8 cellular contexts compared by ENCODE assay signal in the genomic region with DNA sequence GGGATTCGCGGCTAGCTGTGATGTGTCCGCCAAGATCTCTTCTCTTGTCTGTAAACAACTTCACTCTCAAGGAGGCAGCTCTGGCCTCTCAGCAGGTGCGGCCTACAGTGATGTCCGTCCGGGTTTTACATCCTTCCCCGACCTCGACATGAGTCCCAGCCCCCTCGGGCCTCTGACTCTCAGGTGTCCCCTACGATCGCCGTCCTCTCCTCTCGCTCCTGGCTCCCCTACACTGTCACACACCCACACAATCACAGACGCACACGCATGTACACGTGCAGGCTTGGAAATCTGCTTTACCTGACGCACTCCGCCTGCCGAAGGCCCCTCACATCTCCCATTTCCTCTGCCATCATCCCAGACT. TPM values are rescaled to one million over a fixed set of nuclear protein-coding genes. Genes with fewer than 3 reads are reported as not detected.
DNase-seq lines count a peak whose midpoint lies in the region; ATAC-seq and TF ChIP-seq lines count a peak whose summit lies in the region.

No MANE protein-coding gene starts in this region.

- no peaks in the 10 kb centered on the region for H3K27me3 ChIP-seq in WERI-Rb-1 (ENCODE audit: insufficient read depth, low read depth, severe bottlenecking)
- no peaks in the 10 kb centered on the region for H3K27me3 ChIP-seq in heart left ventricle

- TF ChIP-seq CTCF in WERI-Rb-1 (IDR thresholded peaks at IDR 0.05; ENCODE audit: low read depth, low read length) (no peak), heart left ventricle (IDR thresholded peaks at IDR 0.05) (no peak)

- H3K36me3 ChIP-seq in WERI-Rb-1: no peaks in the 10 kb centered on the region
- no peaks in the 10 kb centered on the region for H3K36me3 ChIP-seq in heart left ventricle

- H3K4me3 ChIP-seq in WERI-Rb-1 (ENCODE audit: low read depth, low read length): peak overlapping the region; percentile 56
- H3K4me3 ChIP-seq in heart left ventricle: peak overlapping the region; percentile 12 to 81 (median 65)

- H3K4me1 ChIP-seq in heart left ventricle: peaks cover 0 to 15% (median 7%) of the 10 kb centered on the region in 12 donors

- no peaks in the 10 kb centered on the region for H3K9me3 ChIP-seq in WERI-Rb-1 (ENCODE audit: severe bottlenecking)
- H3K9me3 ChIP-seq in heart left ventricle: no peaks in the 10 kb centered on the region

- DNase-seq in NCI-H82 (lab: John Stamatoyannopoulos, UW) (peak; percentile 60), NCI-H82 treated with DMSO at 0.1 percent for 48 hours (lab: John Stamatoyannopoulos, UW; ENCODE audit: unreplicated experiment) (no peak), WERI-Rb-1 (peak; percentile 37), heart left ventricle (peak in 1 of 5 donors; percentile 45), sciatic nerve (ENCODE audit: low spot score) (peak; percentile 65), COR-L47 (lab: John Stamatoyannopoulos, UW) (no peak), middle frontal gyrus (ENCODE audit: extremely low spot score, low spot score) (no peak), SKM-1 treated with dmso at 0.1 percent for 144 hours (lab: John Stamatoyannopoulos, UW; ENCODE audit: unreplicated experiment) (no peak)

- WGBS in heart left ventricle, 4 donors: 21 to 24% (median 22%) methylated on average over 19 of the region's 19 CpGs

- no peak for TF ChIP-seq POLR2A in heart left ventricle (IDR thresholded peaks at IDR 0.05)

- H3K27ac ChIP-seq in WERI-Rb-1 (peak overlapping the region; percentile 36; the same call in 1 of the 2 replicates), heart left ventricle (peak overlapping the region in 11 of 12 donors; percentile 27 to 83 (median 61))

- peak; percentile 2 to 8 (median 2) for ATAC-seq in heart left ventricle
- peak; percentile 21 for ATAC-seq in sciatic nerve

- intact Hi-C loops in heart left ventricle (cut with DNase I) (no loop called here), sciatic nerve (cut with DNase I) (no loop called here)

RNA-seq across cellular contexts. Expression of a gene that starts 0.8 kb away (rescaled TPM):
- total RNA-seq in heart left ventricle (under 1 TPM in 1 of 9 donors, not detected in 8; 0.18 TPM), sciatic nerve (0.58 TPM)
- polyA plus RNA-seq in heart left ventricle: under 1 TPM in 1 of 2 donors, not detected in 1; 0.11 TPM

RNA-seq across cellular contexts. Expression of a gene that starts 16.8 kb away (rescaled TPM):
- 10 to 100 TPM in 1 of 9 donors, 1 to 10 TPM in 8; 3.1 to 13.0 (median 5.7) TPM for total RNA-seq in heart left ventricle
- polyA plus RNA-seq in heart left ventricle: 1 to 10 TPM; 2.2 TPM
- total RNA-seq in sciatic nerve: 7.4 TPM

Comparison
In these comparisons a context has a peak if more than half of its experiments do, and no peak if none do; other contexts are left out.
1. DNase-seq: peak in NCI-H82 (single experiment), WERI-Rb-1 (single experiment) and sciatic nerve (single experiment); none in NCI-H82 treated with DMSO at 0.1 percent for 48 hours (single experiment), COR-L47 (single experiment), middle frontal gyrus (single experiment) and SKM-1 treated with dmso at 0.1 percent for 144 hours (single experiment).